ENCODE assay signal across 13 cellular contexts in genomic region chrX:43676960-43677582, GRCh38. TPM values are rescaled to one million over a fixed set of nuclear protein-coding genes. Genes with fewer than 3 reads are reported as not detected.
DNase-seq lines count a peak whose midpoint lies in the region; ATAC-seq and TF ChIP-seq lines count a peak whose summit lies in the region.
"Had no signal": no experiment of that assay in that cellular context is flagged by ENCODE, and none has a peak within 500 bp of the region (broad histone marks: within the 10 kb centered on the region; RNA-seq: fewer than 3 reads in every experiment).

No MANE protein-coding gene starts in this region.

- no peak overlapping the region for H3K4ac ChIP-seq in mesendoderm (ENCODE audit: low read depth, low read length)

- H3K79me2 ChIP-seq in mesendoderm (ENCODE audit: control insufficient read depth, insufficient read depth, low read length) = no peaks in the 10 kb centered on the region

- H3K79me1 ChIP-seq in mesendoderm (ENCODE audit: low read length) = no peaks in the 10 kb centered on the region

- H3K4me2 ChIP-seq in mesendoderm (ENCODE audit: low read length) = no peak overlapping the region

- H4K8ac ChIP-seq in mesendoderm (ENCODE audit: low read depth, low read length) = no peak overlapping the region

- TF ChIP-seq CTCF in chondrocyte (IDR thresholded peaks at IDR 0.05) = no peak

- H2BK5ac ChIP-seq in mesendoderm (ENCODE audit: low read length) = no peak overlapping the region

- no peak overlapping the region for H4K5ac ChIP-seq in mesendoderm (ENCODE audit: low read length)

- H3K36me3 ChIP-seq in CD4-positive, alpha-beta memory T cell (ENCODE audit: insufficient read depth, low read length) = no peaks in the 10 kb centered on the region
- H3K36me3 ChIP-seq in mesendoderm (ENCODE audit: control insufficient read depth, insufficient read depth, low read length) = no peaks in the 10 kb centered on the region

- H3K27me3 Mint-ChIP-seq in CD4-positive, alpha-beta memory T cell = no peaks in the 10 kb centered on the region
- no peaks in the 10 kb centered on the region for H3K27me3 Mint-ChIP-seq in chondrocyte (ENCODE audit: low read depth)

- H3K9ac ChIP-seq in mesendoderm (ENCODE audit: low read length) = no peak overlapping the region

- intact Hi-C loops in CD4-positive, alpha-beta memory T cell (cut with micrococcal nuclease) = no loop called here

- CTCF ChIA-PET in CD4-positive, alpha-beta memory T cell (lab: Charles Lee; ENCODE audit: partially characterized antibody) = no interaction called here

- H3K27me3 ChIP-seq in CD4-positive, alpha-beta memory T cell (ENCODE audit: insufficient read depth, low read length) = no peaks in the 10 kb centered on the region
- no peaks in the 10 kb centered on the region for H3K27me3 ChIP-seq in mesendoderm (ENCODE audit: insufficient read depth, low read length, poor library complexity)

- H3K27ac ChIP-seq in CD4-positive, alpha-beta memory T cell (ENCODE audit: low read depth, low read length) = no peak overlapping the region
- no peak overlapping the region for H3K27ac ChIP-seq in mesendoderm (ENCODE audit: low read depth, low read length)
- H3K27ac ChIP-seq: C4-2B had no signal

- H3K18ac ChIP-seq in mesendoderm (ENCODE audit: low read length) = no peak overlapping the region

- no peak overlapping the region for H3K23ac ChIP-seq in mesendoderm (ENCODE audit: low read length)

- no peaks in the 10 kb centered on the region for H3K9me3 ChIP-seq in CD4-positive, alpha-beta memory T cell (ENCODE audit: control insufficient read depth in 1 of 2, low read length in 2 of 2)

- H3K36me3 Mint-ChIP-seq in CD4-positive, alpha-beta memory T cell = no peaks in the 10 kb centered on the region
- no peaks in the 10 kb centered on the region for H3K36me3 Mint-ChIP-seq in chondrocyte (ENCODE audit: low read depth)

- no peak overlapping the region for H2BK120ac ChIP-seq in mesendoderm (ENCODE audit: low read depth, low read length)

- no peak overlapping the region for H2BK15ac ChIP-seq in mesendoderm (replicated peaks; ENCODE audit: low read depth)

- POLR2A ChIA-PET in CD4-positive, alpha-beta memory T cell (lab: Charles Lee; ENCODE audit: partially characterized antibody) = no interaction called here

- no peak overlapping the region for H2AK5ac ChIP-seq in mesendoderm (ENCODE audit: low read length)

- DNase-seq in CD4-positive, alpha-beta memory T cell = peak; percentile 14 to 66 (median 30)
- DNase-seq in M059J (ENCODE audit: low read depth) (peak; percentile 76), chondrocyte (ENCODE audit: low spot score) (no peak), mesendoderm (peak; percentile 82), C1 segment of cervical spinal cord (lab: John Stamatoyannopoulos, UW) (no peak)
- DNase-seq: activated T-cell treated with anti-CD3 and anti-CD28 coated beads, Interleukin-2, amount 50 U/mL, for 1 hour; HFFc6; NCI-H1048 had no signal

- H3K27ac Mint-ChIP-seq in CD4-positive, alpha-beta memory T cell = peak overlapping the region in 1 of 7 donors; percentile 67
- H3K27ac Mint-ChIP-seq in chondrocyte (ENCODE audit: unreplicated experiment) = peak overlapping the region; percentile 30
- H3K27ac Mint-ChIP-seq: HFFc6 had no signal

- no peak overlapping the region for H3K56ac ChIP-seq in mesendoderm (ENCODE audit: low read length)

- no peaks in the 10 kb centered on the region for H3K4me1 ChIP-seq in CD4-positive, alpha-beta memory T cell (ENCODE audit: insufficient read depth, low read length)
- no peaks in the 10 kb centered on the region for H3K4me1 ChIP-seq in mesendoderm (ENCODE audit: control insufficient read depth, low read depth, low read length)

- H3K9me3 Mint-ChIP-seq in CD4-positive, alpha-beta memory T cell = no peaks in the 10 kb centered on the region
- no peaks in the 10 kb centered on the region for H3K9me3 Mint-ChIP-seq in chondrocyte (ENCODE audit: low read depth)
- H3K9me3 Mint-ChIP-seq: HFFc6 had no signal

- no peak overlapping the region for H3K4me3 Mint-ChIP-seq in CD4-positive, alpha-beta memory T cell
- H3K4me3 Mint-ChIP-seq in chondrocyte (ENCODE audit: unreplicated experiment) = no peak overlapping the region
- H3K4me3 Mint-ChIP-seq: HFFc6 had no signal

- H3K4me3 ChIP-seq in CD4-positive, alpha-beta memory T cell (ENCODE audit: low read length in 2 of 2) = no peak overlapping the region
- no peak overlapping the region for H3K4me3 ChIP-seq in mesendoderm (ENCODE audit: low read length)

- ATAC-seq in GM18909 (IDR thresholded peaks at IDR 0.05; ENCODE audit: poor library complexity, unreplicated experiment) = no peak
- no peak for ATAC-seq in GM19463 (IDR thresholded peaks at IDR 0.05; ENCODE audit: unreplicated experiment)
- ATAC-seq in HG03139 (IDR thresholded peaks at IDR 0.05; ENCODE audit: unreplicated experiment) = no peak

- peaks cover 0 to 6% (median 2%) of the 10 kb centered on the region in 4 donors for H3K4me1 Mint-ChIP-seq in CD4-positive, alpha-beta memory T cell
- peaks cover 19% of the 10 kb centered on the region for H3K4me1 Mint-ChIP-seq in chondrocyte (ENCODE audit: low read depth)

RNA-seq across cellular contexts. Expression of gene MAOA, which starts 21.0 kb away (rescaled TPM):
- under 1 TPM in 1 of 2 experiments, not detected in 1; 0.09 TPM for total RNA-seq in CD4-positive, alpha-beta memory T cell
- 1 to 10 TPM in 1 of 2 donors, not detected in 1; 6.2 TPM for polyA plus RNA-seq in CD4-positive, alpha-beta memory T cell
- total RNA-seq in M059J (2014; rRNA removed; shearing (Covaris generic)) = 9.4 and 11.4 TPM in 2 replicates
- 0.46 to 4.0 TPM (median 3.4 TPM) in 3 replicates for total RNA-seq in chondrocyte
- 2.2 TPM for polyA plus RNA-seq in mesendoderm (2013, experiment 1 of 2)
- 2.8 TPM for polyA plus RNA-seq in mesendoderm (2013, experiment 2 of 2)
- total RNA-seq: OCI-LY7 had no signal

Comparison
In these comparisons a context has a peak if more than half of its experiments do, and no peak if none do; other contexts are left out.
1. DNase-seq: peak in CD4-positive, alpha-beta memory T cell (5 of 5), M059J (single experiment) and mesendoderm (single experiment); none in chondrocyte (single experiment) and C1 segment of cervical spinal cord (0 of 14).